Comparison of ENCODE assay signal across 10 cellular contexts in the genomic region with DNA sequence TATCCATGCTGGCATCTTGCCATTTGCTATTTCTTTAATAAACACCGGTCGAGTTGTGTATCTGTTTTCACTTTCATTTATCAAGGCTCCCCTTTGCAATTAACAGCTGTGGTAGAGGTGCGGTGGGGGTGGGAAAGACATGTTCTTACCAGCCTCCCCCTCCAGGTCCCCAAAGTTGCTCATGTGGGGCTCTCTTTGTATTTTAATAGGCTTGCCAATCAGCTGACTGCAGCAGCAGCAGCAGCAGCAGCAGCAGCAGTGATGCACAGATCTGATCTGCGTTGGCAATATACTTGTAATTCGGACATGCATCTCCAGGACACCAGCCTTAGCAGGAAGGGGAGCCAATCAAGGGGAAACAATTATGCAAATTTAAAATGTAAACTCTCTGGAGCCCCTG. TPM values are rescaled to one million over a fixed set of nuclear protein-coding genes. Genes with fewer than 3 reads are reported as not detected.
A peak's percentile ranks its signal among the peaks of the same experiment; 100 is the strongest.
DNase-seq lines count a peak whose midpoint lies in the region; ATAC-seq and TF ChIP-seq lines count a peak whose summit lies in the region.
"Had no signal": no experiment of that assay in that cellular context is flagged by ENCODE, and none has a peak within 500 bp of the region (broad histone marks: within the 10 kb centered on the region; RNA-seq: fewer than 3 reads in every experiment).

No MANE protein-coding gene starts in this region.

- H3K4me3 ChIP-seq in GM12865 (ENCODE audit: low read depth, low read length) (peak overlapping the region; percentile 6; the same call in 1 of the 2 replicates), smooth muscle cell (no peak overlapping the region)
- H3K4me3 ChIP-seq: skin epidermis had no signal

- no peak overlapping the region for H3K4me2 ChIP-seq in smooth muscle cell

- peak; percentile 37 for DNase-seq in GM12865 (ENCODE audit: low read depth)
- peak; percentile 74 for DNase-seq in NAMALWA (ENCODE audit: low spot score)
- peak; percentile 14 for DNase-seq in germinal center (ENCODE audit: low spot score)
- DNase-seq in DMS114 treated with DMSO at 0.1 percent for 48 hours (lab: John Stamatoyannopoulos, UW; ENCODE audit: unreplicated experiment) = no peak
- no peak for DNase-seq in activated CD4-positive, alpha-beta T cell treated with anti-CD3 and anti-CD28 coated beads, Interleukin-2, amount 10 ng/mL, durations not matched to agents 24 days and 14 days
- no peak for DNase-seq in smooth muscle cell (lab: John Stamatoyannopoulos, UW; ENCODE audit: unreplicated experiment)
- DNase-seq in glutamatergic neuron = no peak
- DNase-seq: NCI-H510A treated with DMSO at 0.1 percent for 48 hours had no signal

- no peak overlapping the region for H3K27ac ChIP-seq in smooth muscle cell (ENCODE audit: low read depth)

- H3K79me2 ChIP-seq in smooth muscle cell (ENCODE audit: low read depth) = no peaks in the 10 kb centered on the region

- no peaks in the 10 kb centered on the region for H3K9me3 Mint-ChIP-seq in activated CD4-positive, alpha-beta T cell treated with anti-CD3 and anti-CD28 coated beads, Interleukin-2, amount 10 ng/mL, durations not matched to agents 24 days and 14 days
- H3K9me3 Mint-ChIP-seq in glutamatergic neuron (ENCODE audit: unreplicated experiment) = peaks cover 2% of the 10 kb centered on the region

- peaks cover 2% of the 10 kb centered on the region for H3K27me3 Mint-ChIP-seq in activated CD4-positive, alpha-beta T cell treated with anti-CD3 and anti-CD28 coated beads, Interleukin-2, amount 10 ng/mL, durations not matched to agents 24 days and 14 days
- H3K27me3 Mint-ChIP-seq in glutamatergic neuron (ENCODE audit: unreplicated experiment) = peaks cover 2% of the 10 kb centered on the region

- H3K4me3 Mint-ChIP-seq in activated CD4-positive, alpha-beta T cell treated with anti-CD3 and anti-CD28 coated beads, Interleukin-2, amount 10 ng/mL, durations not matched to agents 24 days and 14 days = no peak overlapping the region
- no peak overlapping the region for H3K4me3 Mint-ChIP-seq in glutamatergic neuron (ENCODE audit: unreplicated experiment)

- peaks cover 8% of the 10 kb centered on the region for H3K4me1 Mint-ChIP-seq in activated CD4-positive, alpha-beta T cell treated with anti-CD3 and anti-CD28 coated beads, Interleukin-2, amount 10 ng/mL, durations not matched to agents 24 days and 14 days
- H3K4me1 Mint-ChIP-seq in glutamatergic neuron (ENCODE audit: low read depth, unreplicated experiment) = peaks cover 8% of the 10 kb centered on the region

- no peaks in the 10 kb centered on the region for H3F3A ChIP-seq in smooth muscle cell (ENCODE audit: low read depth)

- intact Hi-C loops in activated CD4-positive, alpha-beta T cell treated with anti-CD3 and anti-CD28 coated beads, Interleukin-2, amount 10 ng/mL, durations not matched to agents 24 days and 14 days (cut with micrococcal nuclease) = no loop called here

- H3K9me3 ChIP-seq in smooth muscle cell (replicated peaks; ENCODE audit: low read depth) = no peaks in the 10 kb centered on the region

- WGBS in smooth muscle cell (ENCODE audit: low lambda C conversion rate) = 65% methylated on average over 5 of the region's 5 CpGs

- H3K9ac ChIP-seq in smooth muscle cell (ENCODE audit: low read depth) = no peak overlapping the region

- no peaks in the 10 kb centered on the region for H3K27me3 ChIP-seq in smooth muscle cell (ENCODE audit: low read depth)

- no peaks in the 10 kb centered on the region for H3K4me1 ChIP-seq in smooth muscle cell (ENCODE audit: low read depth)

- no peaks in the 10 kb centered on the region for H3K36me3 Mint-ChIP-seq in activated CD4-positive, alpha-beta T cell treated with anti-CD3 and anti-CD28 coated beads, Interleukin-2, amount 10 ng/mL, durations not matched to agents 24 days and 14 days (ENCODE audit: low read depth)
- H3K36me3 Mint-ChIP-seq in glutamatergic neuron (ENCODE audit: unreplicated experiment) = no peaks in the 10 kb centered on the region

- H3K27ac Mint-ChIP-seq in activated CD4-positive, alpha-beta T cell treated with anti-CD3 and anti-CD28 coated beads, Interleukin-2, amount 10 ng/mL, durations not matched to agents 24 days and 14 days = no peak overlapping the region
- no peak overlapping the region for H3K27ac Mint-ChIP-seq in glutamatergic neuron (ENCODE audit: unreplicated experiment)

- no peak for TF ChIP-seq CTCF in GM12865 (IDR thresholded peaks at IDR 0.05; ENCODE audit: insufficient read depth, low read depth, low read length, missing control alignments)
- TF ChIP-seq CTCF in smooth muscle cell (IDR thresholded peaks at IDR 0.05; ENCODE audit: borderline replicate concordance, insufficient read depth, poor library complexity, severe bottlenecking) = no peak
- no peak for TF ChIP-seq CTCF in glutamatergic neuron (IDR thresholded peaks at IDR 0.05; ENCODE audit: partially characterized antibody, unreplicated experiment)

- H2AFZ ChIP-seq in smooth muscle cell (ENCODE audit: low read depth) = no peak overlapping the region

- ATAC-seq in GM21381 (IDR thresholded peaks at IDR 0.05; ENCODE audit: unreplicated experiment) = peak; percentile 62

- H4K20me1 ChIP-seq in smooth muscle cell (ENCODE audit: low read depth) = no peaks in the 10 kb centered on the region

- no peaks in the 10 kb centered on the region for H3K36me3 ChIP-seq in smooth muscle cell (ENCODE audit: low read depth)

RNA-seq across cellular contexts. Expression of a gene that starts 40.3 kb away (rescaled TPM):
- 27.4 and 29.0 TPM in 2 replicates for total RNA-seq in activated CD4-positive, alpha-beta T cell treated with anti-CD3 and anti-CD28 coated beads, Interleukin-2, amount 10 ng/mL, durations not matched to agents 24 days and 14 days
- total RNA-seq in smooth muscle cell (1.1 and 1.6 TPM in 2 replicates), glutamatergic neuron (ENCODE audit: unreplicated experiment) (0.34 TPM)
- 1.5 and 2.0 TPM in 2 replicates for polyA plus RNA-seq in smooth muscle cell

Comparison
In these comparisons a context has a peak if more than half of its experiments do, and no peak if none do; other contexts are left out.
1. DNase-seq: peak in GM12865 (single experiment), NAMALWA (single experiment) and germinal center (single experiment); none in DMS114 treated with DMSO at 0.1 percent for 48 hours (single experiment), activated CD4-positive, alpha-beta T cell treated with anti-CD3 and anti-CD28 coated beads, Interleukin-2, amount 10 ng/mL, durations not matched to agents 24 days and 14 days (single experiment), smooth muscle cell (single experiment) and glutamatergic neuron (single experiment).
2. RNA of a gene that starts 40.3 kb away (total RNA-seq): 27.4 to 29.0 TPM in activated CD4-positive, alpha-beta T cell treated with anti-CD3 and anti-CD28 coated beads, Interleukin-2, amount 10 ng/mL, durations not matched to agents 24 days and 14 days; 1.1 to 1.6 TPM in smooth muscle cell and 0.34 TPM in glutamatergic neuron (single experiment); every median in the first group is over 10 times any median in the second.